Comparison of ENCODE assay signal across 14 cellular contexts in genomic region chr6:140436023-140436811, GRCh38.
DNase-seq lines count a peak whose midpoint lies in the region; ATAC-seq and TF ChIP-seq lines count a peak whose summit lies in the region.
"Had no signal": no experiment of that assay in that cellular context is flagged by ENCODE, and none has a peak within 500 bp of the region (broad histone marks: within the 10 kb centered on the region; RNA-seq: fewer than 3 reads in every experiment).

No MANE protein-coding gene starts in this region.

- POLR2A ChIA-PET in Panc1 (lab: Charles Lee), result no interaction called here

- H3K4me1 ChIP-seq in Panc1 (ENCODE audit: control insufficient read depth, insufficient read depth, low read length) (no peaks in the 10 kb centered on the region), mesendoderm (ENCODE audit: control insufficient read depth, low read depth, low read length) (no peaks in the 10 kb centered on the region)

- H3K27ac ChIP-seq in Panc1 (ENCODE audit: low read length) (peak overlapping the region; percentile 18; the same call in 1 of the 2 replicates), mesendoderm (ENCODE audit: low read depth, low read length) (peak overlapping the region; percentile 31)
- H3K27ac ChIP-seq: esophagus muscularis mucosa had no signal

- no peak overlapping the region for H4K8ac ChIP-seq in mesendoderm (ENCODE audit: low read depth, low read length)

- in situ Hi-C loops in Panc1 (cut with HindIII; ENCODE audit: low pct_unique_long_range_greater_than_20kb, low sequenced_read_pairs), result no loop called here

- H2BK120ac ChIP-seq in mesendoderm (ENCODE audit: low read depth, low read length), result peak overlapping the region; percentile 36

- H3K79me1 ChIP-seq in mesendoderm (ENCODE audit: low read length), result no peaks in the 10 kb centered on the region

- no peak overlapping the region for H3K23ac ChIP-seq in mesendoderm (ENCODE audit: low read length)

- H2AK5ac ChIP-seq in mesendoderm (ENCODE audit: low read length), result no peak overlapping the region

- no peaks in the 10 kb centered on the region for H3K9me3 Mint-ChIP-seq in activated T-cell treated with anti-CD3 and anti-CD28 coated beads, Interleukin-2, amount 50 U/mL, for 4 hours
- H3K9me3 Mint-ChIP-seq: activated CD8-positive, alpha-beta T cell treated with anti-CD3 and anti-CD28 coated beads for 36 hours; CD4-positive, alpha-beta T cell; stimulated activated naive CD8-positive, alpha-beta T cell treated with anti-CD3 and anti-CD28 coated beads, Interleukin-15, Interleukin-2, amounts not matched to agents 100 ng/mL and 50 ng/mL, for 24 hours had no signal

- peaks cover 6% of the 10 kb centered on the region; the same call in 1 of the 2 replicates for H3K9me3 ChIP-seq in Panc1 (ENCODE audit: control insufficient read depth, insufficient read depth, low read depth, low read length)
- H3K9me3 ChIP-seq: esophagus muscularis mucosa had no signal

- H3K9ac ChIP-seq in mesendoderm (ENCODE audit: low read length), result no peak overlapping the region

- no peak overlapping the region for H3K4ac ChIP-seq in mesendoderm (ENCODE audit: low read depth, low read length)

- H3K4me2 ChIP-seq in mesendoderm (ENCODE audit: low read length), result no peak overlapping the region

- WGBS in mesendoderm (ENCODE audit: extremely low coverage, insufficient coverage, low lambda C conversion rate), result no CpG with 5 or more reads among the region's 2 CpGs

- DNase-seq in AG20443 (ENCODE audit: low spot score) (peak; percentile 73), Panc1 (ENCODE audit: low read depth, low spot score) (no peak), epithelial cell of proximal tubule (ENCODE audit: low read depth) (peak; percentile 63), mesendoderm (peak; percentile 95), NCI-H82 treated with DMSO at 0.1 percent for 48 hours (lab: John Stamatoyannopoulos, UW; ENCODE audit: unreplicated experiment) (no peak)
- DNase-seq in activated T-cell treated with anti-CD3 and anti-CD28 coated beads, Interleukin-2, amount 50 U/mL, for 4 hours, result no peak
- DNase-seq: activated CD8-positive, alpha-beta T cell treated with anti-CD3 and anti-CD28 coated beads for 36 hours; CD4-positive, alpha-beta T cell; NCI-H524 treated with DMSO at 0.1 percent for 48 hours had no signal

- no peaks in the 10 kb centered on the region for H3K79me2 ChIP-seq in mesendoderm (ENCODE audit: control insufficient read depth, insufficient read depth, low read length)

- intact Hi-C loops in Panc1 (cut with micrococcal nuclease; ENCODE audit: unreplicated experiment), result no loop called here

- H3K18ac ChIP-seq in mesendoderm (ENCODE audit: low read length), result no peak overlapping the region

- ATAC-seq in Panc1 (no peak), HG02588 (IDR thresholded peaks at IDR 0.05; ENCODE audit: unreplicated experiment) (no peak), HG03045 (IDR thresholded peaks at IDR 0.05; ENCODE audit: unreplicated experiment) (no peak)
- ATAC-seq in activated T-cell treated with anti-CD3 and anti-CD28 coated beads, Interleukin-2, amount 50 U/mL, for 4 hours, result no peak
- ATAC-seq: activated CD8-positive, alpha-beta T cell treated with anti-CD3 and anti-CD28 coated beads for 36 hours; GM12878 had no signal

- H4K5ac ChIP-seq in mesendoderm (ENCODE audit: low read length), result no peak overlapping the region

- H3K4me3 Mint-ChIP-seq in activated T-cell treated with anti-CD3 and anti-CD28 coated beads, Interleukin-2, amount 50 U/mL, for 4 hours, result no peak overlapping the region
- H3K4me3 Mint-ChIP-seq: activated CD8-positive, alpha-beta T cell treated with anti-CD3 and anti-CD28 coated beads for 36 hours; CD4-positive, alpha-beta T cell; stimulated activated naive CD8-positive, alpha-beta T cell treated with anti-CD3 and anti-CD28 coated beads, Interleukin-15, Interleukin-2, amounts not matched to agents 100 ng/mL and 50 ng/mL, for 24 hours had no signal

- no peaks in the 10 kb centered on the region for H3K36me3 Mint-ChIP-seq in activated T-cell treated with anti-CD3 and anti-CD28 coated beads, Interleukin-2, amount 50 U/mL, for 4 hours (ENCODE audit: insufficient read depth)

- peaks cover 3% of the 10 kb centered on the region for H3K27me3 Mint-ChIP-seq in activated T-cell treated with anti-CD3 and anti-CD28 coated beads, Interleukin-2, amount 50 U/mL, for 4 hours (ENCODE audit: low read depth)
- H3K27me3 Mint-ChIP-seq: CD4-positive, alpha-beta T cell had no signal

- no peak overlapping the region for H2BK15ac ChIP-seq in mesendoderm (replicated peaks; ENCODE audit: low read depth)

- no TSS peak for BruUV-seq in Panc1 (replicated peaks; lab: Mats Ljungman, UMichigan)

- H3K4me3 ChIP-seq in Panc1 (ENCODE audit: low read depth in 2 of 2, low read length in 2 of 2), result no peak overlapping the region
- no peak overlapping the region for H3K4me3 ChIP-seq in epithelial cell of proximal tubule (ENCODE audit: low read depth, low read length)
- no peak overlapping the region for H3K4me3 ChIP-seq in mesendoderm (ENCODE audit: low read length)
- H3K4me3 ChIP-seq: esophagus muscularis mucosa, GM12878 had no signal

- CTCF ChIA-PET in Panc1 (lab: Charles Lee), result interaction anchor here (0.6 kb wide), 1 partner anchor 507 kb away, joined by 7 read pairs; no protein-coding TSS in a partner anchor

- no peak overlapping the region for H3K56ac ChIP-seq in mesendoderm (ENCODE audit: low read length)

- H2BK5ac ChIP-seq in mesendoderm (ENCODE audit: low read length), result no peak overlapping the region

- TF ChIP-seq CTCF in Panc1 (IDR thresholded peaks at IDR 0.05) (no peak), epithelial cell of proximal tubule (conservative IDR thresholded peaks at IDR 0.05; ENCODE audit: low read depth, low read length) (no peak)

- H3K27me3 ChIP-seq in Panc1 (ENCODE audit: control insufficient read depth, insufficient read depth, low read length) (no peaks in the 10 kb centered on the region), mesendoderm (ENCODE audit: insufficient read depth, low read length, poor library complexity) (no peaks in the 10 kb centered on the region)
- H3K27me3 ChIP-seq: esophagus muscularis mucosa had no signal

- H3K36me3 ChIP-seq in Panc1 (ENCODE audit: control insufficient read depth, insufficient read depth, low read length) (no peaks in the 10 kb centered on the region), mesendoderm (ENCODE audit: control insufficient read depth, insufficient read depth, low read length) (no peaks in the 10 kb centered on the region)
- H3K36me3 ChIP-seq: esophagus muscularis mucosa had no signal

- H3K4me1 Mint-ChIP-seq in activated T-cell treated with anti-CD3 and anti-CD28 coated beads, Interleukin-2, amount 50 U/mL, for 4 hours (ENCODE audit: low read depth), result no peaks in the 10 kb centered on the region

Comparison
In these comparisons a context has a peak if more than half of its experiments do, and no peak if none do; other contexts are left out.
1. DNase-seq: peak in AG20443 (single experiment), epithelial cell of proximal tubule (single experiment) and mesendoderm (single experiment); none in Panc1 (single experiment), activated T-cell treated with anti-CD3 and anti-CD28 coated beads, Interleukin-2, amount 50 U/mL, for 4 hours (single experiment) and NCI-H82 treated with DMSO at 0.1 percent for 48 hours (single experiment).